ENCODE assay signal across 8 cellular contexts in the genomic region with DNA sequence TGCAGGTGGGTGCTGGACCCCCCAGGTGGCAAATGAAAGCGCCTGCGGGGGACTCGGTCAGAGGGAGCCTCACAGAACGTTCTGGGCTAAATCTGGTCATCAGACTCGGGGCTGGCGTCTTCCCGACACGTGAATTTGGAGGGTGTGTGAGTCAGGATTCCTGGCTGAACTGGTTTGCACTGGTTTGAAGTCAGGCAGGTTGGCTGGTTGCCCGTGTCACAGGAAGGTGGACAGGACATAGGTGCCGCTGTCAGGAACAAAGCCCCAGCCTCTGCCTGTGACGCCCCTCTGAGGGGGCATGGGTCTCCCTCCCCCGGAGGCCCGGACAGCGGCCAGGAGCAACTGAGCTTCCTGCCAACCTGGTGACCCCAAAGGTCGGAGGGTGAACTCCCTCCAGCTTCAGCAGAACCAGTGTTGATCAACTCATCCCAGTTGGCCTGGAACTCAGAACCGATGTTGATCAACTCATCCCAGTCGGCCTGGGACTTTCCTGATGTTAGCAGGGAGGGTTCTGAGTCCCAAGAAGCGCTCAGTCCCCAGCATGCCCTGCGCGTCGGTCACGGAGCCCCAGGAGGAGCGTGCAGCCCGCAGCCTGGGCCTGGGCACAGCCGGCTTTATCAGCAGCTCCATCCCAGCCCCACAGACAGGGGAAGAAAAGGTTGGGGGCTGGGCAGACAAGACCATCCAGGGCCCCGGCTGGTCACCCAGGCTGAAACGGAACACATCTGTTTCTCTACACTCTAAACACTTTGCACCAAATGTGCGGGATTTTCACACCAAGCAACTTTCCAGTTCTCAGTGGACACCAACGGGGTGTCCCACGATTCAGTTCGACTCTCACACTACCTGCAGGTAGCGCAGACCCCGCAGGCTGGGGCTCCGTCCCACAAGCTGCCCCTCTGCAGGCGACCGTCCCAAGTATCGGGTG. TPM values are rescaled to one million over a fixed set of nuclear protein-coding genes. Genes with fewer than 3 reads are reported as not detected.
A peak's percentile ranks its signal among the peaks of the same experiment; 100 is the strongest.
DNase-seq lines count a peak whose midpoint lies in the region; ATAC-seq and TF ChIP-seq lines count a peak whose summit lies in the region.

No MANE protein-coding gene starts in this region.

- POLR2A ChIA-PET in HEK293 (lab: Yijun Ruan, JAX) = no interaction called here

- no peaks in the 10 kb centered on the region for H3K9me3 ChIP-seq in HEK293 (ENCODE audit: control insufficient read depth, insufficient read depth, low read depth, low read length)
- no peaks in the 10 kb centered on the region for H3K9me3 ChIP-seq in gastrocnemius medialis

- H3K4me1 ChIP-seq in HEK293 (ENCODE audit: control insufficient read depth, insufficient read depth, low read length) (no peaks in the 10 kb centered on the region), gastrocnemius medialis (no peaks in the 10 kb centered on the region)

- no peak overlapping the region for H3K27ac ChIP-seq in HEK293 (ENCODE audit: extremely low read depth, low read depth, low read length)
- H3K27ac ChIP-seq in VCaP = peak overlapping the region; percentile 72
- H3K27ac ChIP-seq in gastrocnemius medialis = no peak overlapping the region

- no peak for TF ChIP-seq POLR2A in gastrocnemius medialis (IDR thresholded peaks at IDR 0.05)

- intact Hi-C loops in gastrocnemius medialis (cut with DNase I; ENCODE audit: low total_unique reads) = no loop called here

- H3K27me3 ChIP-seq in gastrocnemius medialis = no peaks in the 10 kb centered on the region

- DNase-seq in islet precursor cell (peak; percentile 68), gastrocnemius medialis (peak; percentile 1 to 12)

- CTCF ChIA-PET in HEK293 (lab: Yijun Ruan, JAX) = interaction anchor here (1.5 kb wide), 1 partner anchor 8 kb away, joined by 4 read pairs; no protein-coding TSS in a partner anchor

- no peak overlapping the region for H3K4me3 ChIP-seq in HEK293 (ENCODE audit: low read depth, low read length)
- no peak overlapping the region for H3K4me3 ChIP-seq in gastrocnemius medialis

- H3K36me3 ChIP-seq in HEK293 (ENCODE audit: control insufficient read depth in 2 of 2, insufficient read depth in 1 of 2, low read length in 2 of 2) (no peaks in the 10 kb centered on the region), gastrocnemius medialis (no peaks in the 10 kb centered on the region)

- TF ChIP-seq CTCF in HEK293 (tag by site-specific recombination; IDR thresholded peaks at IDR 0.05) = no peak
- TF ChIP-seq CTCF in VCaP (conservative IDR thresholded peaks at IDR 0.05) = no peak
- TF ChIP-seq CTCF in gastrocnemius medialis (IDR thresholded peaks at IDR 0.05 in 4 of 5, conservative IDR thresholded peaks at IDR 0.05 in 1 of 5) = no peak

- ATAC-seq in gastrocnemius medialis (no peak), HG03280 (IDR thresholded peaks at IDR 0.05; ENCODE audit: unreplicated experiment) (no peak), HG03039 (IDR thresholded peaks at IDR 0.05; ENCODE audit: unreplicated experiment) (no peak), GM21717 (IDR thresholded peaks at IDR 0.05; ENCODE audit: unreplicated experiment) (no peak), GM19455 (IDR thresholded peaks at IDR 0.05; ENCODE audit: unreplicated experiment) (no peak)

- in situ Hi-C loops in gastrocnemius medialis (cut with MboI; ENCODE audit: low sequenced_read_pairs in 4 of 4) = no loop called here

TF ChIP-seq in HEK293, 187 proteins besides CTCF, POLR2A, EP300 and RAD21:
- TF ChIP-seq ZNF335 (tag by site-specific recombination; conservative IDR thresholded peaks at IDR 0.05) (0 out of 2 replicates have a peak, but pooled peaks have one; percentile 29), ZNF585B (tag by site-specific recombination; IDR thresholded peaks at IDR 0.05) (no peak)

RNA-seq across cellular contexts. Expression of a gene that starts 14.4 kb away (rescaled TPM):
- total RNA-seq in gastrocnemius medialis = 10 to 100 TPM in 3 of 4 donors, 1 to 10 TPM in 1; 6.6 to 19.7 (median 11.1) TPM
